Comparison of ENCODE assay signal across 1 cellular context in genomic region chr11:65530157-65530496, GRCh38.
TF ChIP-seq lines count a peak whose summit lies in the region.

No MANE protein-coding gene starts in this region.

TF ChIP-seq in K562, 482 proteins besides CTCF, POLR2A, EP300 and RAD21:
- TF ChIP-seq XRCC5 (IDR thresholded peaks at IDR 0.05; ENCODE audit: low read depth, low read length) (0 out of 2 replicates have a peak, but pooled peaks have one; percentile 24), BRF1 (IDR thresholded peaks at IDR 0.05; ENCODE audit: borderline replicate concordance, extremely low read depth, insufficient read length) (no peak), MAX (CRISPR knock-in tag; IDR thresholded peaks at IDR 0.05) (peak; percentile 7; the same call in 1 of the 2 replicates)
